In the genomic region with DNA sequence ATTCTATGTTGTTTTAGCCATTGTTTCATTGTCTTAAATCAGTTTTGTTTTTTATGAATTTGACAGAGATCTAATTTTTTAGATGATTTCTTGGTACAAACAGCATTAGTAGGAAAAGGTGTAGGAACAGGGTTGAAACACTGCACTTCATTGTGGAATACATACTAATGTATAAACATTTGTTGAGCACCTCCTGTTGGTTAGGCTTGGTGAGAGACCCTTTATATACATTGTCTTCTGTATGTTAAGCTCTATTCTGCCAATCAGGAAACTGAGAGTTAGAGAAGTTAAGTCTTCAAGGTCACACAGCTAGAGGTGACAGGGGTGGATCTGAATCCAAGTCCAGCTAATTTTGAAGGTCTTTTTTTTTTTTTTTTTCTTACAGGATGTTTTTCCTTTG, we compare ENCODE assay signal across 21 cellular contexts.
DNase-seq lines count a peak whose midpoint lies in the region; ATAC-seq and TF ChIP-seq lines count a peak whose summit lies in the region.
"Had no signal": no experiment of that assay in that cellular context is flagged by ENCODE, and none has a peak within 500 bp of the region (broad histone marks: within the 10 kb centered on the region; RNA-seq: fewer than 3 reads in every experiment).

No MANE protein-coding gene starts in this region.

- H3K9me3 ChIP-seq in Loucy (ENCODE audit: insufficient read depth, low read depth, low read length) (no peaks in the 10 kb centered on the region), subcutaneous abdominal adipose tissue (ENCODE audit: control insufficient read depth in 5 of 5, low read length in 5 of 5) (no peaks in the 10 kb centered on the region)
- H3K9me3 ChIP-seq: body of pancreas, Caco-2 had no signal

- H3K4me1 Mint-ChIP-seq in chondrocyte (ENCODE audit: low read depth) = peaks cover 29% of the 10 kb centered on the region
- peaks cover 6% of the 10 kb centered on the region for H3K4me1 Mint-ChIP-seq in activated CD8-positive, alpha-beta memory T cell treated with anti-CD3 and anti-CD28 coated beads, Interleukin-2, amount 10 ng/mL, durations not matched to agents 7 days and 5 days

- CTCF ChIA-PET in activated CD8-positive, alpha-beta memory T cell treated with anti-CD3 and anti-CD28 coated beads, Interleukin-2, amount 10 ng/mL, durations not matched to agents 7 days and 5 days (lab: Charles Lee) = interaction anchor here (0.9 to 4.8 kb wide), 3 partner anchors 15 to 179 kb away, joined by 4 to 18 read pairs (median 4); no protein-coding TSS in a partner anchor

- H3F3A ChIP-seq in Loucy (ENCODE audit: low read depth) = no peaks in the 10 kb centered on the region

- peaks cover 18% of the 10 kb centered on the region for H3K4me1 ChIP-seq in Loucy (ENCODE audit: insufficient read depth, low read length, poor library complexity, severe bottlenecking)
- peaks cover 2 to 32% (median 14%) of the 10 kb centered on the region in 5 donors for H3K4me1 ChIP-seq in subcutaneous abdominal adipose tissue (ENCODE audit: control insufficient read depth in 5 of 5, insufficient read depth in 5 of 5, low read length in 5 of 5)
- H3K4me1 ChIP-seq: body of pancreas, parathyroid adenoma had no signal

- H3K27ac ChIP-seq in subcutaneous abdominal adipose tissue (ENCODE audit: low read depth, low read length) = peak overlapping the region; percentile 78
- H3K27ac ChIP-seq: body of pancreas, parathyroid adenoma, RWPE1 had no signal

- no peaks in the 10 kb centered on the region for H4K20me1 ChIP-seq in Loucy (ENCODE audit: insufficient read depth, low read length, poor library complexity, severe bottlenecking)

- H3K9ac ChIP-seq in Loucy (ENCODE audit: low read depth, low read length, poor library complexity, severe bottlenecking) = no peak overlapping the region
- H3K9ac ChIP-seq in subcutaneous abdominal adipose tissue (ENCODE audit: low read length in 5 of 5) = no peak overlapping the region
- H3K9ac ChIP-seq: parathyroid adenoma had no signal

- no peak for ATAC-seq in activated CD8-positive, alpha-beta memory T cell treated with anti-CD3 and anti-CD28 coated beads, Interleukin-2, amount 10 ng/mL, durations not matched to agents 7 days and 5 days
- ATAC-seq: body of pancreas; stimulated activated memory B cell treated with anti-CD40 and anti-IgM and Interleukin-4, amounts not matched to agents 10 μg/mL and 1 μg/mL and 100 μg/mL, for 72 hours had no signal

- H3K4me2 ChIP-seq in Loucy (ENCODE audit: low read depth, low read length, poor library complexity, severe bottlenecking) = no peak overlapping the region

- peak; percentile 6 for DNase-seq in DMS53 (lab: John Stamatoyannopoulos, UW)
- no peak for DNase-seq in DMS53 treated with DMSO at 0.1 percent for 48 hours (lab: John Stamatoyannopoulos, UW; ENCODE audit: unreplicated experiment)
- no peak for DNase-seq in chondrocyte (ENCODE audit: low spot score)
- no peak for DNase-seq in SIG-M5 treated with dmso at 0.1 percent for 504 hours (lab: John Stamatoyannopoulos, UW; ENCODE audit: unreplicated experiment)
- DNase-seq in H7 = no peak
- no peak for DNase-seq in activated CD8-positive, alpha-beta memory T cell treated with anti-CD3 and anti-CD28 coated beads, Interleukin-2, amount 10 ng/mL, durations not matched to agents 7 days and 5 days
- DNase-seq: 8988T; activated CD4-positive, CD25-positive, alpha-beta regulatory T cell treated with anti-CD3 and anti-CD28 coated beads, Interleukin-2, amount 50 U/mL, for 72 hours; activated naive CD8-positive, alpha-beta T cell treated with anti-CD3 and anti-CD28 coated beads, Interleukin-2, amount 10 ng/mL, durations not matched to agents 7 days and 5 days; body of pancreas; Caco-2; effector memory CD4-positive, alpha-beta T cell; naive B cell; NCI-H1436 treated with DMSO at 0.1 percent for 48 hours; NCI-H226 had no signal

- H3K4me3 ChIP-seq in Loucy (ENCODE audit: low read length, poor library complexity, severe bottlenecking) (no peak overlapping the region), subcutaneous abdominal adipose tissue (ENCODE audit: low read depth in 1 of 5, low read length in 5 of 5) (no peak overlapping the region), H7 (ENCODE audit: insufficient read depth, low read depth, low read length) (no peak overlapping the region)
- H3K4me3 ChIP-seq: body of pancreas had no signal

- no peak overlapping the region for H2AFZ ChIP-seq in Loucy (ENCODE audit: low read length)
- H2AFZ ChIP-seq: parathyroid adenoma had no signal

- H3K4me3 Mint-ChIP-seq in chondrocyte (ENCODE audit: unreplicated experiment) = no peak overlapping the region
- H3K4me3 Mint-ChIP-seq in activated CD8-positive, alpha-beta memory T cell treated with anti-CD3 and anti-CD28 coated beads, Interleukin-2, amount 10 ng/mL, durations not matched to agents 7 days and 5 days = no peak overlapping the region
- H3K4me3 Mint-ChIP-seq: activated naive CD8-positive, alpha-beta T cell treated with anti-CD3 and anti-CD28 coated beads, Interleukin-2, amount 10 ng/mL, durations not matched to agents 7 days and 5 days; naive B cell; stimulated activated memory B cell treated with anti-CD40 and anti-IgM and Interleukin-4, amounts not matched to agents 10 μg/mL and 1 μg/mL and 100 μg/mL, for 72 hours; type B pancreatic cell had no signal

- H3K9me2 ChIP-seq in Loucy (replicated peaks; ENCODE audit: low read depth, low read length) = no peaks in the 10 kb centered on the region

- no peaks in the 10 kb centered on the region for H3K36me3 ChIP-seq in Loucy (ENCODE audit: insufficient read depth, low read length)
- H3K36me3 ChIP-seq in subcutaneous abdominal adipose tissue (ENCODE audit: control insufficient read depth in 5 of 5, insufficient read depth in 5 of 5, low read length in 5 of 5) = peaks cover 8 to 26% (median 12%) of the 10 kb centered on the region in 5 donors
- peaks cover under 1% of the 10 kb centered on the region; the same call in 1 of the 2 replicates for H3K36me3 ChIP-seq in H7 (replicated peaks; ENCODE audit: control insufficient read depth, insufficient read depth, low read length)

- peak; percentile 62 for TF ChIP-seq CTCF in Loucy (conservative IDR thresholded peaks at IDR 0.05; ENCODE audit: low read length)
- peak; percentile 22 for TF ChIP-seq CTCF in chondrocyte (IDR thresholded peaks at IDR 0.05)

- no peaks in the 10 kb centered on the region for H3K27me3 ChIP-seq in Loucy (ENCODE audit: insufficient read depth, low read length, poor library complexity, severe bottlenecking)
- H3K27me3 ChIP-seq in subcutaneous abdominal adipose tissue (ENCODE audit: control insufficient read depth in 5 of 5, insufficient read depth in 4 of 5, low read length in 5 of 5) = no peaks in the 10 kb centered on the region
- no peaks in the 10 kb centered on the region for H3K27me3 ChIP-seq in H7 (ENCODE audit: control insufficient read depth, insufficient read depth, low read length)
- H3K27me3 ChIP-seq: body of pancreas had no signal

- peaks cover 16% of the 10 kb centered on the region for H3K36me3 Mint-ChIP-seq in chondrocyte (ENCODE audit: low read depth)
- H3K36me3 Mint-ChIP-seq in activated CD8-positive, alpha-beta memory T cell treated with anti-CD3 and anti-CD28 coated beads, Interleukin-2, amount 10 ng/mL, durations not matched to agents 7 days and 5 days = peaks cover 21% of the 10 kb centered on the region

- H3K27ac Mint-ChIP-seq in chondrocyte (ENCODE audit: unreplicated experiment) = no peak overlapping the region
- no peak overlapping the region for H3K27ac Mint-ChIP-seq in activated CD8-positive, alpha-beta memory T cell treated with anti-CD3 and anti-CD28 coated beads, Interleukin-2, amount 10 ng/mL, durations not matched to agents 7 days and 5 days
- H3K27ac Mint-ChIP-seq: activated naive CD8-positive, alpha-beta T cell treated with anti-CD3 and anti-CD28 coated beads, Interleukin-2, amount 10 ng/mL, durations not matched to agents 7 days and 5 days; type B pancreatic cell had no signal

- no peaks in the 10 kb centered on the region for H3K9me3 Mint-ChIP-seq in chondrocyte (ENCODE audit: low read depth)
- no peaks in the 10 kb centered on the region for H3K9me3 Mint-ChIP-seq in activated CD8-positive, alpha-beta memory T cell treated with anti-CD3 and anti-CD28 coated beads, Interleukin-2, amount 10 ng/mL, durations not matched to agents 7 days and 5 days (ENCODE audit: low read depth)
- H3K9me3 Mint-ChIP-seq: activated naive CD8-positive, alpha-beta T cell treated with anti-CD3 and anti-CD28 coated beads, Interleukin-2, amount 10 ng/mL, durations not matched to agents 7 days and 5 days; naive B cell; stimulated activated memory B cell treated with anti-CD40 and anti-IgM and Interleukin-4, amounts not matched to agents 10 μg/mL and 1 μg/mL and 100 μg/mL, for 72 hours; type B pancreatic cell had no signal

- no peaks in the 10 kb centered on the region for H3K27me3 Mint-ChIP-seq in chondrocyte (ENCODE audit: low read depth)
- H3K27me3 Mint-ChIP-seq in activated CD8-positive, alpha-beta memory T cell treated with anti-CD3 and anti-CD28 coated beads, Interleukin-2, amount 10 ng/mL, durations not matched to agents 7 days and 5 days = no peaks in the 10 kb centered on the region
- H3K27me3 Mint-ChIP-seq: activated naive CD8-positive, alpha-beta T cell treated with anti-CD3 and anti-CD28 coated beads, Interleukin-2, amount 10 ng/mL, durations not matched to agents 7 days and 5 days; naive B cell; stimulated activated memory B cell treated with anti-CD40 and anti-IgM and Interleukin-4, amounts not matched to agents 10 μg/mL and 1 μg/mL and 100 μg/mL, for 72 hours; type B pancreatic cell had no signal

- no peaks in the 10 kb centered on the region for H3K79me2 ChIP-seq in Loucy (ENCODE audit: insufficient read depth, low read length)
- H3K79me2 ChIP-seq: parathyroid adenoma had no signal
